ENCODE assay signal across 8 cellular contexts in genomic region chr16:2214721-2214970, GRCh38. TPM values are rescaled to one million over a fixed set of nuclear protein-coding genes. Genes with fewer than 3 reads are reported as not detected.
DNase-seq lines count a peak whose midpoint lies in the region; ATAC-seq and TF ChIP-seq lines count a peak whose summit lies in the region.

A gene with protein sequence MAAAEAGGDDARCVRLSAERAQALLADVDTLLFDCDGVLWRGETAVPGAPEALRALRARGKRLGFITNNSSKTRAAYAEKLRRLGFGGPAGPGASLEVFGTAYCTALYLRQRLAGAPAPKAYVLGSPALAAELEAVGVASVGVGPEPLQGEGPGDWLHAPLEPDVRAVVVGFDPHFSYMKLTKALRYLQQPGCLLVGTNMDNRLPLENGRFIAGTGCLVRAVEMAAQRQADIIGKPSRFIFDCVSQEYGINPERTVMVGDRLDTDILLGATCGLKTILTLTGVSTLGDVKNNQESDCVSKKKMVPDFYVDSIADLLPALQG (minus strand): TSS chr16:2214840. CDS start chr16:2214777, 63 bp downstream.

- H3K27me3 Mint-ChIP-seq in activated CD4-positive, alpha-beta memory T cell treated with anti-CD3 and anti-CD28 coated beads for 36 hours: no peaks in the 10 kb centered on the region

- H3K9me3 Mint-ChIP-seq in activated CD4-positive, alpha-beta memory T cell treated with anti-CD3 and anti-CD28 coated beads for 36 hours: no peaks in the 10 kb centered on the region

- H3K4me3 Mint-ChIP-seq in activated CD4-positive, alpha-beta memory T cell treated with anti-CD3 and anti-CD28 coated beads for 36 hours: peak within 1 kb of the TSS; percentile 86

- H3K36me3 ChIP-seq in heart left ventricle: peaks cover 0 to 14% (median 5%) of the 10 kb centered on the region in 9 donors

- H3K27ac ChIP-seq in heart left ventricle: peak within 1 kb of the TSS; percentile 84 to 99 (median 95)

- H3K4me1 ChIP-seq in heart left ventricle: peaks cover 14 to 49% (median 29%) of the 10 kb centered on the region in 12 donors

- intact Hi-C loops in activated CD4-positive, alpha-beta memory T cell treated with anti-CD3 and anti-CD28 coated beads for 36 hours (cut with micrococcal nuclease): loop anchor here (2.0 kb wide), 2 partner anchors 54 to 60 kb away; partner anchors contain the start of genes RNPS1 and TRAF7
- intact Hi-C loops in heart left ventricle (cut with DNase I): loop anchor here in 1 of 10 donors (10.0 kb wide), 1 partner anchor 60 kb away; the partner anchor contains the start of gene TRAF7

- peak within 1 kb of the TSS; percentile 92 for H3K27ac Mint-ChIP-seq in activated CD4-positive, alpha-beta memory T cell treated with anti-CD3 and anti-CD28 coated beads for 36 hours

- H3K36me3 Mint-ChIP-seq in activated CD4-positive, alpha-beta memory T cell treated with anti-CD3 and anti-CD28 coated beads for 36 hours: peaks cover 16% of the 10 kb centered on the region

- CTCF ChIA-PET in activated CD4-positive, alpha-beta memory T cell treated with anti-CD3 and anti-CD28 coated beads for 36 hours (lab: Charles Lee): interaction anchor here (0.6 to 2.6 kb wide), 6 partner anchors 8 to 192 kb away, joined by 3 to 11 read pairs (median 4); partner anchors contain the start of genes E4F1 and ECI1

- peaks cover 20% of the 10 kb centered on the region for H3K4me1 Mint-ChIP-seq in activated CD4-positive, alpha-beta memory T cell treated with anti-CD3 and anti-CD28 coated beads for 36 hours (ENCODE audit: low read depth)

- H3K4me3 ChIP-seq in heart left ventricle: peak within 1 kb of the TSS; percentile 64 to 99 (median 88)
- H3K4me3 ChIP-seq in retinal pigment epithelial cell (ENCODE audit: low read length): peak within 1 kb of the TSS; percentile 79

- no peak for TF ChIP-seq POLR2A in heart left ventricle (IDR thresholded peaks at IDR 0.05)

- POLR2A ChIA-PET in activated CD4-positive, alpha-beta memory T cell treated with anti-CD3 and anti-CD28 coated beads for 36 hours (lab: Charles Lee): interaction anchor here (1.0 to 2.3 kb wide), 9 partner anchors 9 to 323 kb away, joined by 3 to 18 read pairs (median 5); partner anchors contain the start of genes E4F1, MLST8, PDPK1 and TRAF7

- no peaks in the 10 kb centered on the region for H3K27me3 ChIP-seq in heart left ventricle

- TF ChIP-seq CTCF in heart left ventricle (IDR thresholded peaks at IDR 0.05): no peak
- TF ChIP-seq CTCF in retinal pigment epithelial cell (conservative IDR thresholded peaks at IDR 0.05; ENCODE audit: low read depth, low read length): no peak

- no peak for DNase-seq in activated CD4-positive, alpha-beta memory T cell treated with anti-CD3 and anti-CD28 coated beads for 36 hours
- DNase-seq in heart left ventricle: no peak
- DNase-seq in retinal pigment epithelial cell (ENCODE audit: low read depth): no peak
- DNase-seq in C1 segment of cervical spinal cord (lab: John Stamatoyannopoulos, UW): no peak
- no peak for DNase-seq in Ammon's horn (ENCODE audit: low spot score)
- DNase-seq in LoVo (ENCODE audit: low spot score): no peak

- ATAC-seq in GM18861 (IDR thresholded peaks at IDR 0.05; ENCODE audit: unreplicated experiment) (peak; percentile 76), HG03039 (IDR thresholded peaks at IDR 0.05; ENCODE audit: unreplicated experiment) (peak; percentile 77), heart left ventricle (peak in 2 of 4 donors; percentile 82 to 87)

- WGBS in heart left ventricle, 4 donors: 0 to 1% (median 1%) methylated on average over 14 to 47 of the region's 47 CpGs

- H3K9me3 ChIP-seq in heart left ventricle: no peaks in the 10 kb centered on the region

RNA-seq across cellular contexts. Expression of the gene that starts here (rescaled TPM):
- 10 to 100 TPM; 19.3 to 19.5 TPM for total RNA-seq in activated CD4-positive, alpha-beta memory T cell treated with anti-CD3 and anti-CD28 coated beads for 36 hours
- 10 to 100 TPM; 19.6 to 44.0 (median 33.8) TPM for total RNA-seq in heart left ventricle
- 10 to 100 TPM; 24.6 to 31.7 TPM for polyA plus RNA-seq in heart left ventricle
